ENCODE assay signal across 25 cellular contexts in genomic region chr11:33915521-33915920, GRCh38. TPM values are rescaled to one million over a fixed set of nuclear protein-coding genes. Genes with fewer than 3 reads are reported as not detected.
"Had no signal": no experiment of that assay in that cellular context is flagged by ENCODE, and none has a peak within 500 bp of the region (broad histone marks: within the 10 kb centered on the region; RNA-seq: fewer than 3 reads in every experiment).

No MANE protein-coding gene starts in this region.

- ATAC-seq: activated CD8-positive, alpha-beta T cell treated with anti-CD3 and anti-CD28 coated beads for 36 hours; activated T-cell treated with anti-CD3 and anti-CD28 coated beads, Interleukin-2, amount 50 U/mL, for 4 hours; activated T-helper 17 cell treated with anti-CD3 and anti-CD28 coated beads, Interleukin-2, amount 50 U/mL, for 72 hours; foreskin keratinocyte; gastroesophageal sphincter; heart right ventricle had no signal

- H3K27ac ChIP-seq: brain microvascular endothelial cell, esophagus muscularis mucosa, foreskin keratinocyte, gastroesophageal sphincter, heart right ventricle had no signal

- H3K27me3 ChIP-seq: brain microvascular endothelial cell had no signal

- H3K4me3 ChIP-seq: esophagus muscularis mucosa, gastroesophageal sphincter, heart right ventricle had no signal

- DNase-seq: activated CD4-positive, alpha-beta T cell treated with anti-CD3 and anti-CD28 coated beads for 1 hour; activated CD4-positive, alpha-beta T cell treated with anti-CD3 and anti-CD28 coated beads for 4 hours; activated CD4-positive, alpha-beta T cell treated with anti-CD3 and anti-CD28 coated beads, Interleukin-2, amount 50 U/mL, for 1 hour; activated CD4-positive, alpha-beta T cell treated with anti-CD3 and anti-CD28 coated beads, Interleukin-2, amount 50 U/mL, for 48 hours; activated CD4-positive, CD25-positive, alpha-beta regulatory T cell; activated CD8-positive, alpha-beta memory T cell treated with anti-CD3 and anti-CD28 coated beads for 24 hours; activated CD8-positive, alpha-beta T cell treated with anti-CD3 and anti-CD28 coated beads for 36 hours; activated effector memory CD4-positive, alpha-beta T cell treated with Interleukin-2 at 50 U/mL for 16 hours; activated gamma-delta T cell treated with Interleukin-2 at 50 U/mL for 16 hours; activated naive CD4-positive, alpha-beta T cell treated with anti-CD3 and anti-CD28 coated beads, Interleukin-2, amount 50 U/mL, for 16 hours; activated naive CD4-positive, alpha-beta T cell treated with Interleukin-2 at 50 U/mL for 16 hours; activated T-cell treated with anti-CD3 and anti-CD28 coated beads, Interleukin-2, amount 50 U/mL, for 4 hours; amniotic stem cell; anterior cingulate cortex; brain microvascular endothelial cell; cortex of kidney; effector CD8-positive, alpha-beta T cell; endodermal cell; erythroblast; foreskin keratinocyte; heart right ventricle; T-helper 2 cell had no signal

- H3K36me3 ChIP-seq: brain microvascular endothelial cell, esophagus muscularis mucosa, gastroesophageal sphincter, heart right ventricle had no signal

- H3K4me1 ChIP-seq: foreskin keratinocyte had no signal

RNA-seq across cellular contexts. Expression of gene LMO2, which starts 23.6 kb away (rescaled TPM):
- total RNA-seq: activated CD8-positive, alpha-beta T cell treated with anti-CD3 and anti-CD28 coated beads for 36 hours; activated T-helper 17 cell treated with anti-CD3 and anti-CD28 coated beads, Interleukin-2, amount 50 U/mL, for 72 hours had no signal
